In the genomic region with DNA sequence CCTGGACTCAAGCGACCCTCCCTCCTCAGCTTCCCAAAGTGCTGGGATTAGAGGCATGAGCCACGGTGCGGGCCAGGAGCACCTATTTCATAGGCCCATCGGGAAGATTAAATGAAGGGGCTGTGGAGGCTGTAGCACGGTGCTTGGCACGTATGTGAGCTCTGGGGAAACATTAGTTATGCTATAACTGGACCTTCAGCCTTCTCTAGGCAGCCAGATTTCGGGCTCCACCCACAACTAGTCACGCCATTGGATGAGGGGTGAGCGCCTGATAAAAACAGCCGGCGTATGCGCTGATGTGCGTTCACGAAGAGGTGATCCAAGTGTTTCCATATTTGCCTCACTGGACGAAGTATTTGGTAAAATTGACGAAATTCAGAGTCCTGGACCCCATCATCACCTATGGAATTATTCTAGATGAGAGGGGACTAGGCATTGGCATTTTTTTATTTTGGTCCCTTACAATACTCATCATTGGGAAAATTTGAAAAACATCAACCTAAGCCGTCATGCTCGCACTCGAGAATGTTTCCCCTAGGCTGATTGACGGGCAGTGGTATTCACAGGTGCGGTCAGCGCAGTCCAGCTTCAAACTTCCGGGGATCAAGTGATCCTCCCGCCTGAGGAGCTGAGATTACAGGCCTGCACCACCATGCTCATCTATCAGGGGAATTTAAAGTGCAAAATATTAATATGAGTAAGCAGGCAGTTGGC, we compare ENCODE assay signal across 9 cellular contexts. TPM values are rescaled to one million over a fixed set of nuclear protein-coding genes. Genes with fewer than 3 reads are reported as not detected.
A peak's percentile ranks its signal among the peaks of the same experiment; 100 is the strongest.
DNase-seq lines count a peak whose midpoint lies in the region; ATAC-seq and TF ChIP-seq lines count a peak whose summit lies in the region.
"Had no signal": no experiment of that assay in that cellular context is flagged by ENCODE, and none has a peak within 500 bp of the region (broad histone marks: within the 10 kb centered on the region; RNA-seq: fewer than 3 reads in every experiment).

No MANE protein-coding gene starts in this region.

- ATAC-seq in HG02571 (IDR thresholded peaks at IDR 0.05; ENCODE audit: unreplicated experiment) (no peak), GM19395 (IDR thresholded peaks at IDR 0.05; ENCODE audit: unreplicated experiment) (no peak)
- ATAC-seq: left colon had no signal

- H3K4me3 Mint-ChIP-seq in activated naive CD4-positive, alpha-beta T cell treated with anti-CD3 and anti-CD28 coated beads for 36 hours, result peak overlapping the region; percentile 85
- peak overlapping the region; percentile 74 for H3K4me3 Mint-ChIP-seq in activated CD4-positive, alpha-beta memory T cell treated with anti-CD3 and anti-CD28 coated beads, Interleukin-2, amount 10 ng/mL, durations not matched to agents 7 days and 5 days

- no peak overlapping the region; the same call in 1 of the 2 replicates for H3K9ac ChIP-seq in iPS-20b (ENCODE audit: low read depth, low read length)

- H3K27me3 ChIP-seq in iPS-20b (ENCODE audit: insufficient read depth, low read length), result no peaks in the 10 kb centered on the region
- H3K27me3 ChIP-seq in tibial nerve, result no peaks in the 10 kb centered on the region

- no peak for TF ChIP-seq EP300 in tibial nerve (IDR thresholded peaks at IDR 0.05)

- no peaks in the 10 kb centered on the region for H3K9me3 ChIP-seq in iPS-20b (ENCODE audit: insufficient read depth, low read depth, low read length)
- H3K9me3 ChIP-seq in tibial nerve, result no peaks in the 10 kb centered on the region

- H3K9me3 Mint-ChIP-seq in activated naive CD4-positive, alpha-beta T cell treated with anti-CD3 and anti-CD28 coated beads for 36 hours, result no peaks in the 10 kb centered on the region
- H3K9me3 Mint-ChIP-seq in activated CD4-positive, alpha-beta memory T cell treated with anti-CD3 and anti-CD28 coated beads, Interleukin-2, amount 10 ng/mL, durations not matched to agents 7 days and 5 days, result no peaks in the 10 kb centered on the region

- no peak overlapping the region for H3K27ac ChIP-seq in iPS-20b (ENCODE audit: low read length)
- H3K27ac ChIP-seq in tibial nerve, result peak overlapping the region in 1 of 4 donors; percentile 96

- POLR2A ChIA-PET in activated CD4-positive, alpha-beta memory T cell treated with anti-CD3 and anti-CD28 coated beads, Interleukin-2, amount 10 ng/mL, durations not matched to agents 7 days and 5 days (lab: Charles Lee), result interaction anchor here (1.0 to 8.9 kb wide), 3 partner anchors 14 to 178 kb away, joined by 3 to 158 read pairs (median 3); partner anchors contain the start of gene SPG7

- H3K27me3 Mint-ChIP-seq in activated naive CD4-positive, alpha-beta T cell treated with anti-CD3 and anti-CD28 coated beads for 36 hours (ENCODE audit: low read depth), result no peaks in the 10 kb centered on the region
- no peaks in the 10 kb centered on the region for H3K27me3 Mint-ChIP-seq in activated CD4-positive, alpha-beta memory T cell treated with anti-CD3 and anti-CD28 coated beads, Interleukin-2, amount 10 ng/mL, durations not matched to agents 7 days and 5 days

- CTCF ChIA-PET in activated naive CD4-positive, alpha-beta T cell treated with anti-CD3 and anti-CD28 coated beads for 36 hours (lab: Charles Lee), result no interaction called here
- CTCF ChIA-PET in activated CD4-positive, alpha-beta memory T cell treated with anti-CD3 and anti-CD28 coated beads, Interleukin-2, amount 10 ng/mL, durations not matched to agents 7 days and 5 days (lab: Charles Lee), result no interaction called here

- H3K36me3 Mint-ChIP-seq in activated naive CD4-positive, alpha-beta T cell treated with anti-CD3 and anti-CD28 coated beads for 36 hours (ENCODE audit: low read depth), result peaks cover 13% of the 10 kb centered on the region
- peaks cover 13% of the 10 kb centered on the region for H3K36me3 Mint-ChIP-seq in activated CD4-positive, alpha-beta memory T cell treated with anti-CD3 and anti-CD28 coated beads, Interleukin-2, amount 10 ng/mL, durations not matched to agents 7 days and 5 days (ENCODE audit: low read depth)

- H3K4me1 ChIP-seq in iPS-20b (ENCODE audit: insufficient read depth, low read length) (peaks cover 10% of the 10 kb centered on the region; the same call in 1 of the 2 replicates), tibial nerve (peaks cover 0 to 47% (median 31%) of the 10 kb centered on the region in 4 donors)

- no peak for TF ChIP-seq CTCF in tibial nerve (IDR thresholded peaks at IDR 0.05)

- H3K4me1 Mint-ChIP-seq in activated naive CD4-positive, alpha-beta T cell treated with anti-CD3 and anti-CD28 coated beads for 36 hours (ENCODE audit: low read depth), result peaks cover 35% of the 10 kb centered on the region
- peaks cover 38% of the 10 kb centered on the region for H3K4me1 Mint-ChIP-seq in activated CD4-positive, alpha-beta memory T cell treated with anti-CD3 and anti-CD28 coated beads, Interleukin-2, amount 10 ng/mL, durations not matched to agents 7 days and 5 days

- no peaks in the 10 kb centered on the region for H3K36me3 ChIP-seq in iPS-20b (ENCODE audit: insufficient read depth, low read depth, low read length)
- H3K36me3 ChIP-seq in tibial nerve, result peaks cover 0 to 11% (median 0%) of the 10 kb centered on the region in 3 donors

- intact Hi-C loops in activated naive CD4-positive, alpha-beta T cell treated with anti-CD3 and anti-CD28 coated beads for 36 hours (cut with micrococcal nuclease), result loop anchor here (2.0 kb wide), 1 partner anchor 251 kb away; no protein-coding TSS in a partner anchor

- H3K4me3 ChIP-seq in iPS-20b (ENCODE audit: low read length) (peak overlapping the region; percentile 96), tibial nerve (peak overlapping the region in 3 of 4 donors; percentile 96 to 97 (median 96))

- no peak overlapping the region for H3K27ac Mint-ChIP-seq in activated naive CD4-positive, alpha-beta T cell treated with anti-CD3 and anti-CD28 coated beads for 36 hours
- H3K27ac Mint-ChIP-seq in activated CD4-positive, alpha-beta memory T cell treated with anti-CD3 and anti-CD28 coated beads, Interleukin-2, amount 10 ng/mL, durations not matched to agents 7 days and 5 days, result peak overlapping the region; percentile 73

- WGBS in tibial nerve, 2 donors, result 83 to 84% methylated on average over 24 of the region's 24 CpGs

- TF ChIP-seq POLR2A in tibial nerve (IDR thresholded peaks at IDR 0.05), result no peak

- no peak for DNase-seq in activated naive CD4-positive, alpha-beta T cell treated with anti-CD3 and anti-CD28 coated beads for 36 hours
- DNase-seq in activated naive CD4-positive, alpha-beta T cell treated with anti-CD3 and anti-CD28 coated beads, Interleukin-2, amount 50 U/mL, for 16 hours, result no peak
- DNase-seq in activated CD4-positive, alpha-beta memory T cell treated with anti-CD3 and anti-CD28 coated beads, Interleukin-2, amount 10 ng/mL, durations not matched to agents 7 days and 5 days, result no peak
- DNase-seq in tibial nerve (ENCODE audit: low spot score in 2 of 2), result no peak
- DNase-seq in ureter (ENCODE audit: low spot score), result no peak
- DNase-seq: left colon had no signal

RNA-seq across cellular contexts. Expression of gene ANKRD11, which starts 1.8 kb away (rescaled TPM):
- total RNA-seq in activated naive CD4-positive, alpha-beta T cell treated with anti-CD3 and anti-CD28 coated beads for 36 hours, result 100 to 1,000 TPM; 174 to 177 TPM
- 100 to 1,000 TPM; 199 to 208 TPM for total RNA-seq in activated CD4-positive, alpha-beta memory T cell treated with anti-CD3 and anti-CD28 coated beads, Interleukin-2, amount 10 ng/mL, durations not matched to agents 7 days and 5 days
- 100 to 1,000 TPM; 104 to 177 (median 112) TPM for total RNA-seq in tibial nerve
- 258 TPM for total RNA-seq in ureter

RNA-seq across cellular contexts. Expression of gene SPG7, which starts 16.1 kb away (rescaled TPM):
- 10 to 100 TPM; 62.4 to 67.7 TPM for total RNA-seq in activated naive CD4-positive, alpha-beta T cell treated with anti-CD3 and anti-CD28 coated beads for 36 hours
- 10 to 100 TPM; 73.9 to 77.9 TPM for total RNA-seq in activated CD4-positive, alpha-beta memory T cell treated with anti-CD3 and anti-CD28 coated beads, Interleukin-2, amount 10 ng/mL, durations not matched to agents 7 days and 5 days
- total RNA-seq in tibial nerve, result 100 to 1,000 TPM; 102 to 178 (median 127) TPM
- total RNA-seq in ureter, result 132 TPM
